Comparison of ENCODE assay signal across 1 cellular context in the genomic region with DNA sequence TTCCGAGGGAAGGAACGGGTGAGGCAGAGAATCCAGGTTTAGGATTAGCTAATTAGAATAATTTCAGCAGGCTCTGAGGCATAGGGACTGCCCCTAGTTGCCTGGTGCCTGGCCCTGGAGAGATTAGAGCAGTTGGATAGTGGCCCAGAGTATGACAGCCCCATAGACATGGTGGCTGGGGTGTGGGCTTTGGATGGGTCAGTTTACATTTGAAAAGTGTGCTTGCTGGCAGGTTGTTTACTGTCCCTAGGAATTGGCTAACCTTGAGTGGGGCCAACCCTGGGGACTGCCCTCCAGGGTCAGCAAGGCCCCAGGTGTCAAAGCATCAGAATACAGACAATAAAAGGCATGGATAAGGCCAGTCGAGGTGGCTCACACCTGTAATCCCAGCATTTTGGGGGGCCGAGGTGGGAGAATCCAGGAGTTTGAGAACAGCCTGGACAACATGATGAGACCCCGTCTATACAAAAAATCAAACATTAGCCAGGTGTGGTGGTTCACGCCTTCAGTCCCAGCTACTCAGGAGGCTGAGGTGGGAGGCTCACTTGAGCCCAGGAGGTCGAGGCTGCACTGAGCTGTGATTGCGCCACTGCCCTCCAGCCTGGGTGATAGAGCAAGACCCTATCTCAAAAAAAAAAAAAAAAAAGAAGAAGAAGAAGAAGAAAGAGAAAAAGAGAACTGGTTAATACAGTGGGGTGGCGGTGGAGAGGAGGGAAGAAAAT.
TF ChIP-seq lines count a peak whose summit lies in the region.

No MANE protein-coding gene starts in this region.

TF ChIP-seq in H1, 55 proteins besides CTCF, POLR2A, EP300 and RAD21:
- TF ChIP-seq MAFK (IDR thresholded peaks at IDR 0.05; ENCODE audit: low read depth, low read length) (no peak), CHD2 (IDR thresholded peaks at IDR 0.05; ENCODE audit: low read length) (no peak), KDM4A (IDR thresholded peaks at IDR 0.05; ENCODE audit: low read depth, low read length, severe bottlenecking) (no peak), RFX5 (IDR thresholded peaks at IDR 0.05; ENCODE audit: borderline replicate concordance, low read depth, low read length) (no peak), SIN3A (conservative IDR thresholded peaks at IDR 0.05 in 1 of 2, IDR thresholded peaks at IDR 0.05 in 1 of 2; ENCODE audit: low read depth in 1 of 2, low read length in 2 of 2) (no peak)
- TF ChIP-seq, protein P1, sequence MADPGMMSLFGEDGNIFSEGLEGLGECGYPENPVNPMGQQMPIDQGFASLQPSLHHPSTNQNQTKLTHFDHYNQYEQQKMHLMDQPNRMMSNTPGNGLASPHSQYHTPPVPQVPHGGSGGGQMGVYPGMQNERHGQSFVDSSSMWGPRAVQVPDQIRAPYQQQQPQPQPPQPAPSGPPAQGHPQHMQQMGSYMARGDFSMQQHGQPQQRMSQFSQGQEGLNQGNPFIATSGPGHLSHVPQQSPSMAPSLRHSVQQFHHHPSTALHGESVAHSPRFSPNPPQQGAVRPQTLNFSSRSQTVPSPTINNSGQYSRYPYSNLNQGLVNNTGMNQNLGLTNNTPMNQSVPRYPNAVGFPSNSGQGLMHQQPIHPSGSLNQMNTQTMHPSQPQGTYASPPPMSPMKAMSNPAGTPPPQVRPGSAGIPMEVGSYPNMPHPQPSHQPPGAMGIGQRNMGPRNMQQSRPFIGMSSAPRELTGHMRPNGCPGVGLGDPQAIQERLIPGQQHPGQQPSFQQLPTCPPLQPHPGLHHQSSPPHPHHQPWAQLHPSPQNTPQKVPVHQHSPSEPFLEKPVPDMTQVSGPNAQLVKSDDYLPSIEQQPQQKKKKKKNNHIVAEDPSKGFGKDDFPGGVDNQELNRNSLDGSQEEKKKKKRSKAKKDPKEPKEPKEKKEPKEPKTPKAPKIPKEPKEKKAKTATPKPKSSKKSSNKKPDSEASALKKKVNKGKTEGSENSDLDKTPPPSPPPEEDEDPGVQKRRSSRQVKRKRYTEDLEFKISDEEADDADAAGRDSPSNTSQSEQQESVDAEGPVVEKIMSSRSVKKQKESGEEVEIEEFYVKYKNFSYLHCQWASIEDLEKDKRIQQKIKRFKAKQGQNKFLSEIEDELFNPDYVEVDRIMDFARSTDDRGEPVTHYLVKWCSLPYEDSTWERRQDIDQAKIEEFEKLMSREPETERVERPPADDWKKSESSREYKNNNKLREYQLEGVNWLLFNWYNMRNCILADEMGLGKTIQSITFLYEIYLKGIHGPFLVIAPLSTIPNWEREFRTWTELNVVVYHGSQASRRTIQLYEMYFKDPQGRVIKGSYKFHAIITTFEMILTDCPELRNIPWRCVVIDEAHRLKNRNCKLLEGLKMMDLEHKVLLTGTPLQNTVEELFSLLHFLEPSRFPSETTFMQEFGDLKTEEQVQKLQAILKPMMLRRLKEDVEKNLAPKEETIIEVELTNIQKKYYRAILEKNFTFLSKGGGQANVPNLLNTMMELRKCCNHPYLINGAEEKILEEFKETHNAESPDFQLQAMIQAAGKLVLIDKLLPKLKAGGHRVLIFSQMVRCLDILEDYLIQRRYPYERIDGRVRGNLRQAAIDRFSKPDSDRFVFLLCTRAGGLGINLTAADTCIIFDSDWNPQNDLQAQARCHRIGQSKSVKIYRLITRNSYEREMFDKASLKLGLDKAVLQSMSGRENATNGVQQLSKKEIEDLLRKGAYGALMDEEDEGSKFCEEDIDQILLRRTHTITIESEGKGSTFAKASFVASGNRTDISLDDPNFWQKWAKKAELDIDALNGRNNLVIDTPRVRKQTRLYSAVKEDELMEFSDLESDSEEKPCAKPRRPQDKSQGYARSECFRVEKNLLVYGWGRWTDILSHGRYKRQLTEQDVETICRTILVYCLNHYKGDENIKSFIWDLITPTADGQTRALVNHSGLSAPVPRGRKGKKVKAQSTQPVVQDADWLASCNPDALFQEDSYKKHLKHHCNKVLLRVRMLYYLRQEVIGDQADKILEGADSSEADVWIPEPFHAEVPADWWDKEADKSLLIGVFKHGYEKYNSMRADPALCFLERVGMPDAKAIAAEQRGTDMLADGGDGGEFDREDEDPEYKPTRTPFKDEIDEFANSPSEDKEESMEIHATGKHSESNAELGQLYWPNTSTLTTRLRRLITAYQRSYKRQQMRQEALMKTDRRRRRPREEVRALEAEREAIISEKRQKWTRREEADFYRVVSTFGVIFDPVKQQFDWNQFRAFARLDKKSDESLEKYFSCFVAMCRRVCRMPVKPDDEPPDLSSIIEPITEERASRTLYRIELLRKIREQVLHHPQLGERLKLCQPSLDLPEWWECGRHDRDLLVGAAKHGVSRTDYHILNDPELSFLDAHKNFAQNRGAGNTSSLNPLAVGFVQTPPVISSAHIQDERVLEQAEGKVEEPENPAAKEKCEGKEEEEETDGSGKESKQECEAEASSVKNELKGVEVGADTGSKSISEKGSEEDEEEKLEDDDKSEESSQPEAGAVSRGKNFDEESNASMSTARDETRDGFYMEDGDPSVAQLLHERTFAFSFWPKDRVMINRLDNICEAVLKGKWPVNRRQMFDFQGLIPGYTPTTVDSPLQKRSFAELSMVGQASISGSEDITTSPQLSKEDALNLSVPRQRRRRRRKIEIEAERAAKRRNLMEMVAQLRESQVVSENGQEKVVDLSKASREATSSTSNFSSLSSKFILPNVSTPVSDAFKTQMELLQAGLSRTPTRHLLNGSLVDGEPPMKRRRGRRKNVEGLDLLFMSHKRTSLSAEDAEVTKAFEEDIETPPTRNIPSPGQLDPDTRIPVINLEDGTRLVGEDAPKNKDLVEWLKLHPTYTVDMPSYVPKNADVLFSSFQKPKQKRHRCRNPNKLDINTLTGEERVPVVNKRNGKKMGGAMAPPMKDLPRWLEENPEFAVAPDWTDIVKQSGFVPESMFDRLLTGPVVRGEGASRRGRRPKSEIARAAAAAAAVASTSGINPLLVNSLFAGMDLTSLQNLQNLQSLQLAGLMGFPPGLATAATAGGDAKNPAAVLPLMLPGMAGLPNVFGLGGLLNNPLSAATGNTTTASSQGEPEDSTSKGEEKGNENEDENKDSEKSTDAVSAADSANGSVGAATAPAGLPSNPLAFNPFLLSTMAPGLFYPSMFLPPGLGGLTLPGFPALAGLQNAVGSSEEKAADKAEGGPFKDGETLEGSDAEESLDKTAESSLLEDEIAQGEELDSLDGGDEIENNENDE (IDR thresholded peaks at IDR 0.05; ENCODE audit: insufficient replicate concordance, low read length) = no peak
TF ChIP-seq in H1: peak in this region for 0.
